ENCODE assay signal across 8 cellular contexts in the genomic region with DNA sequence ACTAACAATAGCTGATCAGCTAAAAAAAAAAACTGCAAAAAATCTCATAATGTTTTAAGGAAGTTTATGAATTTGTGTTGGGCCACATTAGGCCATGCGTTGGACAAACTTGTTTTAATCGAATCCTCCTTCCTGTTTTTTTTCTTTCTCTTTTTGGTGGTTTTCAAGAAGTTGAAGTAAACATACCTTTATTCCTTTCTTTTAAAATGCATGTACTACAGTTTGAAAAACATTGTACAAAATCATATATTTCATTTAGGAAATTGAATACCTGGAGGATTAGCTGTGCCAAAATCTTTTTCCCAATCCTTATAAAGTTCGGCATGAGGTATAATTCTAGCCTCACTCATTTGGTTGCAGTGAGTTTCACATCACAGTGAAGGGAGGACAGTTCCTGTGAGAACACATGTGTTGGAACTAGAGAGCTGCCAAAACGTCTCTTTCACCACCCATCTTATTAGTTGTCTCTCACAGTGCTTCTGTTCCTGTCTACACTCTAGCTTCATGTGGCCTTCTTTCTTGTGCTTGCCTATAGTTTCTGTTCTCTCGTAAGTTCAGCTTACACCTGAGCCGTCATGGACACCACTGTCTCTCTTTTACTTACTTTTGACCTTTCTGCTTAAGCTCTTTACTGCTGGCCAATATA. TPM values are rescaled to one million over a fixed set of nuclear protein-coding genes. Genes with fewer than 3 reads are reported as not detected.
DNase-seq lines count a peak whose midpoint lies in the region; ATAC-seq and TF ChIP-seq lines count a peak whose summit lies in the region.

No MANE protein-coding gene starts in this region.

- H3K27me3 ChIP-seq in OCI-LY3 (ENCODE audit: low read depth, low read length) (no peaks in the 10 kb centered on the region), skeletal muscle satellite cell (ENCODE audit: control insufficient read depth, insufficient read depth, low read length) (no peaks in the 10 kb centered on the region)

- TF ChIP-seq POLR2A in GM18526 (IDR thresholded peaks at IDR 0.05; ENCODE audit: extremely low read depth, insufficient read length): peak; percentile 32

- H3K27ac ChIP-seq in OCI-LY3 (ENCODE audit: low read length): peak overlapping the region; percentile 89
- H3K27ac ChIP-seq in epithelial cell of prostate: peak overlapping the region; percentile 51

- H4K20me1 ChIP-seq in OCI-LY3 (ENCODE audit: insufficient read depth, low read length): peaks cover 17% of the 10 kb centered on the region; the same call in 1 of the 2 replicates

- H3K4me2 ChIP-seq in OCI-LY3 (ENCODE audit: low read length) (peak overlapping the region; percentile 89), skeletal muscle satellite cell (ENCODE audit: low read length) (peak overlapping the region; percentile 90)

- H3K4me3 ChIP-seq in AG10803 (ENCODE audit: low read length) (peak overlapping the region; percentile 16), OCI-LY3 (ENCODE audit: low read length) (peak overlapping the region; percentile 71), skeletal muscle satellite cell (ENCODE audit: low read length) (peak overlapping the region; percentile 55)

- peak; percentile 74 for ATAC-seq in HG02943 (IDR thresholded peaks at IDR 0.05; ENCODE audit: low read depth, unreplicated experiment)

- H3K9me3 ChIP-seq in OCI-LY3 (ENCODE audit: insufficient read depth, low read length): no peaks in the 10 kb centered on the region
- H3K9me3 ChIP-seq in skeletal muscle satellite cell (replicated peaks; ENCODE audit: low read length): no peaks in the 10 kb centered on the region

- H3K9ac ChIP-seq in OCI-LY3 (ENCODE audit: low read length) (peak overlapping the region; percentile 58), skeletal muscle satellite cell (ENCODE audit: low read depth, low read length) (peak overlapping the region; percentile 81)

- TF ChIP-seq CTCF in AG10803 (conservative IDR thresholded peaks at IDR 0.05; ENCODE audit: low read length): no peak
- no peak for TF ChIP-seq CTCF in OCI-LY3 (IDR thresholded peaks at IDR 0.05; ENCODE audit: low read depth, low read length)

- no peak overlapping the region for H2AFZ ChIP-seq in OCI-LY3 (ENCODE audit: low read depth, low read length)

- peak; percentile 64 for DNase-seq in AG10803 (ENCODE audit: low read depth)
- DNase-seq in epithelial cell of prostate (ENCODE audit: low read depth, low spot score): no peak
- no peak for DNase-seq in NCI-H1436 (lab: John Stamatoyannopoulos, UW)
- no peak for DNase-seq in nucleus accumbens (lab: John Stamatoyannopoulos, UW)

- H3K79me2 ChIP-seq in OCI-LY3 (ENCODE audit: low read length): peaks cover 59% of the 10 kb centered on the region

- H3K4me1 ChIP-seq in OCI-LY3 (ENCODE audit: low read length) (peaks cover 30% of the 10 kb centered on the region), skeletal muscle satellite cell (ENCODE audit: control insufficient read depth, insufficient read depth, low read length) (peaks cover 25% of the 10 kb centered on the region)

- H3K36me3 ChIP-seq in OCI-LY3 (replicated peaks; ENCODE audit: low read depth, low read length) (peaks cover 6% of the 10 kb centered on the region), skeletal muscle satellite cell (ENCODE audit: insufficient read depth, low read length) (no peaks in the 10 kb centered on the region)

RNA-seq across cellular contexts. Expression of a gene that starts 37.7 kb away (rescaled TPM):
- total RNA-seq in skeletal muscle satellite cell (2012; rRNA removed): 3.3 and 4.6 TPM in 2 replicates

Comparison
In these comparisons a context has a peak if more than half of its experiments do, and no peak if none do; other contexts are left out.
1. H3K4me3 ChIP-seq: peak in every context shown above with its lines; median percentile 71 in OCI-LY3; 55 in skeletal muscle satellite cell; 16 in AG10803.